ENCODE assay signal across 8 cellular contexts in genomic region chr17:82518826-82519810, GRCh38. TPM values are rescaled to one million over a fixed set of nuclear protein-coding genes. Genes with fewer than 3 reads are reported as not detected.
DNase-seq lines count a peak whose midpoint lies in the region; ATAC-seq, FAIRE-seq and TF ChIP-seq lines count a peak whose summit lies in the region.

Gene FOXK2 (plus strand): TSS chr17:82519732. CDS start chr17:82519889, 157 bp downstream.

- H3K4me1 ChIP-seq in small intestine (ENCODE audit: control insufficient read depth in 2 of 2, insufficient read depth in 1 of 2, low read depth in 1 of 2, low read length in 1 of 2) = no peaks in the 10 kb centered on the region

- CTCF ChIA-PET in AG04449 (lab: Yijun Ruan, JAX) (interaction anchor here (0.9 to 5.1 kb wide), 4 partner anchors 13 to 28 kb away, joined by 3 to 24 read pairs (median 4); no protein-coding TSS in a partner anchor), activated B cell treated with CpG ODN at 0.5 μM for 24 hours (lab: Charles Lee) (interaction anchor here (1.1 to 1.6 kb wide), 2 partner anchors 13 to 25 kb away, joined by 3 read pairs; no protein-coding TSS in a partner anchor)

- DNase-seq in AG04449 (ENCODE audit: low read depth, low spot score) (peak; percentile 71), NCI-H226 (peak; percentile 93), activated B cell treated with CpG ODN at 0.5 μM for 24 hours (peak; percentile 99), bronchial epithelial cell (ENCODE audit: low read depth) (peak; percentile 75), iPS-NIHi7 (ENCODE audit: extremely low spot score) (peak; percentile 100), small intestine (peak; percentile 94)

- no peaks in the 10 kb centered on the region for H3K27me3 ChIP-seq in bronchial epithelial cell (ENCODE audit: control insufficient read depth, insufficient read depth, low read length)
- no peaks in the 10 kb centered on the region for H3K27me3 ChIP-seq in small intestine (ENCODE audit: control insufficient read depth in 2 of 2, insufficient read depth in 2 of 2, low read length in 2 of 2)

- WGBS in small intestine, 3 donors = 2 to 3% (median 2%) methylated on average over 46 to 114 of the region's 114 CpGs

- FAIRE-seq in bronchial epithelial cell (lab: Jason Lieb, UNC) (no peak), small intestine (lab: Jason Lieb, UNC) (no peak)

- H3K4me3 Mint-ChIP-seq in activated B cell treated with CpG ODN at 0.5 μM for 24 hours = peak within 1 kb of the TSS; percentile 86

- peak within 1 kb of the TSS; percentile 89 for H3K27ac Mint-ChIP-seq in activated B cell treated with CpG ODN at 0.5 μM for 24 hours

- intact Hi-C loops in activated B cell treated with CpG ODN at 0.5 μM for 24 hours (cut with micrococcal nuclease) = loop anchor here (1.0 to 5.0 kb wide), 4 partner anchors 25 to 70 kb away; partner anchors contain the start of gene NARF

- no peak for TF ChIP-seq CTCF in AG04449 (IDR thresholded peaks at IDR 0.05; ENCODE audit: insufficient read depth, low read length, missing control alignments)
- no peak for TF ChIP-seq CTCF in activated B cell treated with CpG ODN at 0.5 μM for 24 hours (IDR thresholded peaks at IDR 0.05)
- no peak for TF ChIP-seq CTCF in bronchial epithelial cell (IDR thresholded peaks at IDR 0.05; ENCODE audit: insufficient read depth, low read length, severe bottlenecking)

- H3K4me3 ChIP-seq in AG04449 (ENCODE audit: low read depth, low read length) = peak within 1 kb of the TSS; percentile 70
- H3K4me3 ChIP-seq in bronchial epithelial cell (ENCODE audit: low read depth, low read length) = peak within 1 kb of the TSS; percentile 67
- peak within 1 kb of the TSS; percentile 88 for H3K4me3 ChIP-seq in small intestine (ENCODE audit: low read depth in 1 of 2, low read length in 2 of 2)

- no peaks in the 10 kb centered on the region for H3K27me3 Mint-ChIP-seq in activated B cell treated with CpG ODN at 0.5 μM for 24 hours

- peaks cover 25% of the 10 kb centered on the region for H3K4me1 Mint-ChIP-seq in activated B cell treated with CpG ODN at 0.5 μM for 24 hours

- peaks cover 7% of the 10 kb centered on the region for H3K36me3 Mint-ChIP-seq in activated B cell treated with CpG ODN at 0.5 μM for 24 hours (ENCODE audit: low read depth)

- H3K9me3 ChIP-seq in small intestine (ENCODE audit: control insufficient read depth, low read depth) = no peaks in the 10 kb centered on the region

- peak within 1 kb of the TSS; percentile 95 to 99 for H3K27ac ChIP-seq in small intestine (ENCODE audit: low read depth in 1 of 2, low read length in 1 of 2)

- no peaks in the 10 kb centered on the region for H3K36me3 ChIP-seq in bronchial epithelial cell (ENCODE audit: control insufficient read depth, insufficient read depth, low read length)
- H3K36me3 ChIP-seq in small intestine (ENCODE audit: control insufficient read depth in 2 of 2, insufficient read depth in 2 of 2, low read length in 2 of 2) = no peaks in the 10 kb centered on the region

- POLR2A ChIA-PET in AG04449 (lab: Yijun Ruan, JAX) (interaction anchor here (0.6 to 3.1 kb wide), 5 partner anchors 12 to 40 kb away, joined by 3 to 11 read pairs (median 4); no protein-coding TSS in a partner anchor), activated B cell treated with CpG ODN at 0.5 μM for 24 hours (lab: Charles Lee) (interaction anchor here (0.6 to 2.8 kb wide), 16 partner anchors 8 to 346 kb away, joined by 3 to 43 read pairs (median 4); partner anchors contain the start of genes NARF and OGFOD3)

- peak; percentile 63 for ATAC-seq in GM18870 (IDR thresholded peaks at IDR 0.05; ENCODE audit: unreplicated experiment)
- ATAC-seq in HG03108 (IDR thresholded peaks at IDR 0.05; ENCODE audit: unreplicated experiment) = peak; percentile 95
- ATAC-seq in activated B cell treated with CpG ODN at 0.5 μM for 24 hours (ENCODE audit: low read depth) = peak; percentile 96

- H3K9me3 Mint-ChIP-seq in activated B cell treated with CpG ODN at 0.5 μM for 24 hours = no peaks in the 10 kb centered on the region

RNA-seq across cellular contexts. Expression of gene FOXK2, which starts in this region (rescaled TPM):
- total RNA-seq in activated B cell treated with CpG ODN at 0.5 μM for 24 hours = 56.4 and 60.4 TPM in 2 replicates
- 38.8 and 44.0 TPM in 2 replicates for total RNA-seq in bronchial epithelial cell
- polyA plus RNA-seq in small intestine = 10 to 100 TPM; 11.6 to 18.8 (median 17.2) TPM

Comparison
In these comparisons a context has a peak if more than half of its experiments do, and no peak if none do; other contexts are left out.
1. Peak in every context shown above with its lines: DNase-seq, ATAC-seq, H3K4me3 ChIP-seq and H3K27ac ChIP-seq.